15 cellular contexts compared by ENCODE assay signal in the genomic region with DNA sequence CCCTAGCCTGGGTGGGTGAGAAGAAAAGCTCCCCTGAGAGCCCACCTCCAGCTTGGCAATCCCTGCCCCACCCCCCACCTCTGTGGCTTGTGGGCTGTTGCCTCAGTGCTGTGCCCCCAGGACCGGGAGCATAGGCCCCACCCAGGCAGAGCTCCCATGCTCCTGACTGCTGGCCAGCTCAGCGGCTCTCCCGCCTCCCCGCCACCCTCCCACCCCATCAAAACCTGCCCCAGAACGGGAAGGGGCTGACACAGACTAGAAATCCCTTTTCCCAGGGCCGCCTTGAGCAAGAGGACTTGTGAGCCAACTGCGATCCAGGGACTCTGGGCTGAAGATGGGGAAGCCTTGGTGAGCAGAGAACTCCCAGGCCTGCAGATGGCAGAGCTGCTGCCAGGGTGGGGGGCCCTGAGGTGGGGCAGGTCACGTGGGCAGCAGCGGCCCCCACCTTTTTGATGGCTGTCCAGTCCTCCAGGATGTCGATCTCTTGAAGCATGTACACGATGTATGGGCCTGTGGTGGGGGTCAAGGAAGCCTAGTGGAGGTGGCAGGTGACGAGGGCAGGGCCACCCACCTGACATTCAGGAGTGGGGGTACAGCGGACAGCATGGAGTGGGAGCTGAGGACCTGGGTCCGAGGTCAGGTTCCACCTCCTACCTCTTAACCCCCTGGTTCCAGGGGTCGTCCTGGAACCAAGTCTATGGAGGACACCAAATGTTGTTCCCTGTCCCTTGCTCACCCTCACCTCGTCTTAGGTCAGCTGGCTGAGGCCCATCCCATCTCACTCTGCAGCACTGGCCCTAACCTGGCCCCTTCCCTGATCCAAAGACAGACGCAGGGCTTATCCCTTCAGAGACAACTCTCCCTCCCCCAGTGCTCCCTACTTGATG. TPM values are rescaled to one million over a fixed set of nuclear protein-coding genes. Genes with fewer than 3 reads are reported as not detected.
DNase-seq lines count a peak whose midpoint lies in the region; ATAC-seq and TF ChIP-seq lines count a peak whose summit lies in the region.
"Had no signal": no experiment of that assay in that cellular context is flagged by ENCODE, and none has a peak within 500 bp of the region (broad histone marks: within the 10 kb centered on the region; RNA-seq: fewer than 3 reads in every experiment).

No MANE protein-coding gene starts in this region.

- TF ChIP-seq EP300 in sigmoid colon (IDR thresholded peaks at IDR 0.05), result no peak
- TF ChIP-seq EP300 in stomach (IDR thresholded peaks at IDR 0.05), result no peak

- no peak for TF ChIP-seq POLR2A in sigmoid colon (IDR thresholded peaks at IDR 0.05)
- TF ChIP-seq POLR2A in stomach (IDR thresholded peaks at IDR 0.05), result no peak

- intact Hi-C loops in activated CD4-positive, alpha-beta T cell treated with anti-CD3 and anti-CD28 coated beads, Interleukin-2, amount 10 ng/mL, durations not matched to agents 24 days and 14 days (cut with micrococcal nuclease), result no loop called here
- intact Hi-C loops in activated T-helper 1 cell treated with anti-CD3 and anti-CD28 coated beads, Interleukin-12 subunit alpha, Interleukin-12 subunit beta, Interleukin-2, Interleukin-4 antibody, amounts not matched to agents 30 ng/mL and 10 ng/mL and 1 ng/mL, durations not matched to agents 14 hours and 24 hours and 36 hours (cut with micrococcal nuclease), result no loop called here
- intact Hi-C loops in sigmoid colon (cut with DNase I) (no loop called here), stomach (cut with DNase I; ENCODE audit: low total_unique reads) (no loop called here)

- peaks cover 26% of the 10 kb centered on the region for H3K36me3 Mint-ChIP-seq in activated CD4-positive, alpha-beta T cell treated with anti-CD3 and anti-CD28 coated beads, Interleukin-2, amount 10 ng/mL, durations not matched to agents 7 days and 5 days (ENCODE audit: low read depth)
- peaks cover 31% of the 10 kb centered on the region for H3K36me3 Mint-ChIP-seq in activated CD4-positive, alpha-beta T cell treated with anti-CD3 and anti-CD28 coated beads, Interleukin-2, amount 10 ng/mL, durations not matched to agents 24 days and 14 days (ENCODE audit: low read depth)
- H3K36me3 Mint-ChIP-seq in activated T-helper 1 cell treated with anti-CD3 and anti-CD28 coated beads, Interleukin-12 subunit alpha, Interleukin-12 subunit beta, Interleukin-2, Interleukin-4 antibody, amounts not matched to agents 30 ng/mL and 10 ng/mL and 1 ng/mL, durations not matched to agents 14 hours and 24 hours and 36 hours (ENCODE audit: low read depth), result peaks cover 23% of the 10 kb centered on the region

- H3K4me1 ChIP-seq in sigmoid colon (peaks cover 0 to 33% (median 31%) of the 10 kb centered on the region in 4 donors), stomach (peaks cover 30 to 52% (median 41%) of the 10 kb centered on the region in 4 donors)

- POLR2A ChIA-PET in activated CD4-positive, alpha-beta T cell treated with anti-CD3 and anti-CD28 coated beads, Interleukin-2, amount 10 ng/mL, durations not matched to agents 7 days and 5 days (lab: Charles Lee), result no interaction called here

- H3K27me3 ChIP-seq in sigmoid colon (no peaks in the 10 kb centered on the region), stomach (no peaks in the 10 kb centered on the region)
- H3K27me3 ChIP-seq: SJCRH30, upper lobe of left lung had no signal

- no peak overlapping the region for H3K4me3 Mint-ChIP-seq in activated CD4-positive, alpha-beta T cell treated with anti-CD3 and anti-CD28 coated beads, Interleukin-2, amount 10 ng/mL, durations not matched to agents 7 days and 5 days
- H3K4me3 Mint-ChIP-seq in activated CD4-positive, alpha-beta T cell treated with anti-CD3 and anti-CD28 coated beads, Interleukin-2, amount 10 ng/mL, durations not matched to agents 24 days and 14 days, result no peak overlapping the region
- no peak overlapping the region for H3K4me3 Mint-ChIP-seq in activated T-helper 1 cell treated with anti-CD3 and anti-CD28 coated beads, Interleukin-12 subunit alpha, Interleukin-12 subunit beta, Interleukin-2, Interleukin-4 antibody, amounts not matched to agents 30 ng/mL and 10 ng/mL and 1 ng/mL, durations not matched to agents 14 hours and 24 hours and 36 hours

- TF ChIP-seq CTCF in sigmoid colon (IDR thresholded peaks at IDR 0.05), result no peak
- TF ChIP-seq CTCF in stomach (IDR thresholded peaks at IDR 0.05), result no peak

- no peaks in the 10 kb centered on the region for H3K9me3 Mint-ChIP-seq in activated CD4-positive, alpha-beta T cell treated with anti-CD3 and anti-CD28 coated beads, Interleukin-2, amount 10 ng/mL, durations not matched to agents 7 days and 5 days
- no peaks in the 10 kb centered on the region for H3K9me3 Mint-ChIP-seq in activated CD4-positive, alpha-beta T cell treated with anti-CD3 and anti-CD28 coated beads, Interleukin-2, amount 10 ng/mL, durations not matched to agents 24 days and 14 days
- no peaks in the 10 kb centered on the region for H3K9me3 Mint-ChIP-seq in activated T-helper 1 cell treated with anti-CD3 and anti-CD28 coated beads, Interleukin-12 subunit alpha, Interleukin-12 subunit beta, Interleukin-2, Interleukin-4 antibody, amounts not matched to agents 30 ng/mL and 10 ng/mL and 1 ng/mL, durations not matched to agents 14 hours and 24 hours and 36 hours

- CTCF ChIA-PET in activated CD4-positive, alpha-beta T cell treated with anti-CD3 and anti-CD28 coated beads, Interleukin-2, amount 10 ng/mL, durations not matched to agents 7 days and 5 days (lab: Charles Lee), result interaction anchor here (0.9 to 1.0 kb wide), 3 partner anchors 9 to 50 kb away, joined by 3 to 7 read pairs (median 3); a partner anchor contains a TSS

- DNase-seq in activated CD4-positive, alpha-beta T cell treated with anti-CD3 and anti-CD28 coated beads, Interleukin-2, amount 10 ng/mL, durations not matched to agents 7 days and 5 days, result no peak
- DNase-seq in activated CD4-positive, alpha-beta T cell treated with anti-CD3 and anti-CD28 coated beads, Interleukin-2, amount 10 ng/mL, durations not matched to agents 24 days and 14 days, result no peak
- DNase-seq in activated T-helper 1 cell treated with anti-CD3 and anti-CD28 coated beads, Interleukin-12 subunit alpha, Interleukin-12 subunit beta, Interleukin-2, Interleukin-4 antibody, amounts not matched to agents 30 ng/mL and 10 ng/mL and 1 ng/mL, durations not matched to agents 14 hours and 24 hours and 36 hours (ENCODE audit: low spot score), result no peak
- no peak for DNase-seq in epithelial cell of prostate (ENCODE audit: low read depth, low spot score)
- peak; percentile 57 for DNase-seq in sigmoid colon
- no peak for DNase-seq in stomach
- DNase-seq in activated CD8-positive, alpha-beta memory T cell treated with anti-CD3 and anti-CD28 coated beads, Interleukin-2, amount 50 U/mL, for 4 hours, result no peak
- DNase-seq: activated CD4-positive, alpha-beta T cell treated with anti-CD3 and anti-CD28 coated beads, Interleukin-2, amount 50 U/mL, for 48 hours; activated effector memory CD4-positive, alpha-beta T cell treated with Interleukin-2 at 50 U/mL for 16 hours; GDM1; left cardiac atrium; NCI-H1092; SJCRH30 had no signal

- peaks cover 32% of the 10 kb centered on the region for H3K4me1 Mint-ChIP-seq in activated CD4-positive, alpha-beta T cell treated with anti-CD3 and anti-CD28 coated beads, Interleukin-2, amount 10 ng/mL, durations not matched to agents 7 days and 5 days
- peaks cover 27% of the 10 kb centered on the region for H3K4me1 Mint-ChIP-seq in activated CD4-positive, alpha-beta T cell treated with anti-CD3 and anti-CD28 coated beads, Interleukin-2, amount 10 ng/mL, durations not matched to agents 24 days and 14 days
- H3K4me1 Mint-ChIP-seq in activated T-helper 1 cell treated with anti-CD3 and anti-CD28 coated beads, Interleukin-12 subunit alpha, Interleukin-12 subunit beta, Interleukin-2, Interleukin-4 antibody, amounts not matched to agents 30 ng/mL and 10 ng/mL and 1 ng/mL, durations not matched to agents 14 hours and 24 hours and 36 hours (ENCODE audit: low read depth), result peaks cover 30% of the 10 kb centered on the region

- H3K27ac Mint-ChIP-seq in activated CD4-positive, alpha-beta T cell treated with anti-CD3 and anti-CD28 coated beads, Interleukin-2, amount 10 ng/mL, durations not matched to agents 7 days and 5 days, result peak overlapping the region; percentile 58
- H3K27ac Mint-ChIP-seq in activated CD4-positive, alpha-beta T cell treated with anti-CD3 and anti-CD28 coated beads, Interleukin-2, amount 10 ng/mL, durations not matched to agents 24 days and 14 days, result no peak overlapping the region
- peak overlapping the region; percentile 68 for H3K27ac Mint-ChIP-seq in activated T-helper 1 cell treated with anti-CD3 and anti-CD28 coated beads, Interleukin-12 subunit alpha, Interleukin-12 subunit beta, Interleukin-2, Interleukin-4 antibody, amounts not matched to agents 30 ng/mL and 10 ng/mL and 1 ng/mL, durations not matched to agents 14 hours and 24 hours and 36 hours

- H3K9me3 ChIP-seq in sigmoid colon (no peaks in the 10 kb centered on the region), stomach (no peaks in the 10 kb centered on the region)
- H3K9me3 ChIP-seq: SJCRH30, upper lobe of left lung had no signal

- peak overlapping the region; percentile 95 for H3K27ac ChIP-seq in epithelial cell of prostate
- H3K27ac ChIP-seq in sigmoid colon, result no peak overlapping the region
- H3K27ac ChIP-seq in stomach, result peak overlapping the region in 2 of 5 donors; percentile 79 to 88
- H3K27ac ChIP-seq: SJCRH30 had no signal

- WGBS in sigmoid colon, 2 donors, result 84 to 87% methylated on average over 17 of the region's 17 CpGs
- WGBS in stomach, 5 donors, result 79 to 83% (median 81%) methylated on average over 15 to 17 of the region's 17 CpGs

- H3K4me3 ChIP-seq in sigmoid colon (no peak overlapping the region), stomach (no peak overlapping the region)
- H3K4me3 ChIP-seq: SJCRH30, upper lobe of left lung had no signal

- H3K27me3 Mint-ChIP-seq in activated CD4-positive, alpha-beta T cell treated with anti-CD3 and anti-CD28 coated beads, Interleukin-2, amount 10 ng/mL, durations not matched to agents 7 days and 5 days, result no peaks in the 10 kb centered on the region
- H3K27me3 Mint-ChIP-seq in activated CD4-positive, alpha-beta T cell treated with anti-CD3 and anti-CD28 coated beads, Interleukin-2, amount 10 ng/mL, durations not matched to agents 24 days and 14 days, result peaks cover 2% of the 10 kb centered on the region
- H3K27me3 Mint-ChIP-seq in activated T-helper 1 cell treated with anti-CD3 and anti-CD28 coated beads, Interleukin-12 subunit alpha, Interleukin-12 subunit beta, Interleukin-2, Interleukin-4 antibody, amounts not matched to agents 30 ng/mL and 10 ng/mL and 1 ng/mL, durations not matched to agents 14 hours and 24 hours and 36 hours (ENCODE audit: insufficient read depth), result peaks cover 3% of the 10 kb centered on the region

- ATAC-seq in GM21423 (IDR thresholded peaks at IDR 0.05; ENCODE audit: unreplicated experiment), result no peak
- ATAC-seq: left cardiac atrium had no signal

- H3K36me3 ChIP-seq in sigmoid colon (peaks cover 10 to 63% (median 33%) of the 10 kb centered on the region in 4 donors), stomach (peaks cover 48 to 71% (median 66%) of the 10 kb centered on the region in 4 donors)
- H3K36me3 ChIP-seq: SJCRH30 had no signal

RNA-seq across cellular contexts. Expression of a gene that starts 2.3 kb away (rescaled TPM):
- 1 to 10 TPM; 1.1 to 1.6 TPM for total RNA-seq in activated CD4-positive, alpha-beta T cell treated with anti-CD3 and anti-CD28 coated beads, Interleukin-2, amount 10 ng/mL, durations not matched to agents 7 days and 5 days
- total RNA-seq in activated CD4-positive, alpha-beta T cell treated with anti-CD3 and anti-CD28 coated beads, Interleukin-2, amount 10 ng/mL, durations not matched to agents 24 days and 14 days, result 0.99 and 1.1 TPM in 2 replicates
- total RNA-seq in activated T-helper 1 cell treated with anti-CD3 and anti-CD28 coated beads, Interleukin-12 subunit alpha, Interleukin-12 subunit beta, Interleukin-2, Interleukin-4 antibody, amounts not matched to agents 30 ng/mL and 10 ng/mL and 1 ng/mL, durations not matched to agents 14 hours and 24 hours and 36 hours, result 0.78 and 0.86 TPM in 2 replicates
- total RNA-seq in sigmoid colon, result 1 to 10 TPM in 3 of 4 donors, under 1 TPM in 1; 0.68 to 6.1 (median 2.4) TPM
- 10 to 100 TPM in 1 of 3 donors, 1 to 10 TPM in 2; 2.4 to 10.2 (median 3.2) TPM for polyA plus RNA-seq in sigmoid colon
- 10 to 100 TPM in 2 of 5 donors, 1 to 10 TPM in 2, under 1 TPM in 1; 0.58 to 26.4 (median 7.1) TPM for total RNA-seq in stomach
- 10 to 100 TPM in 2 of 3 donors, 1 to 10 TPM in 1; 7.8 to 17.3 (median 10.7) TPM for polyA plus RNA-seq in stomach

RNA-seq across cellular contexts. Expression of a gene that starts 6.4 kb away (rescaled TPM):
- 10 to 100 TPM; 47.4 to 48.0 TPM for total RNA-seq in activated CD4-positive, alpha-beta T cell treated with anti-CD3 and anti-CD28 coated beads, Interleukin-2, amount 10 ng/mL, durations not matched to agents 7 days and 5 days
- total RNA-seq in activated CD4-positive, alpha-beta T cell treated with anti-CD3 and anti-CD28 coated beads, Interleukin-2, amount 10 ng/mL, durations not matched to agents 24 days and 14 days, result 55.6 and 58.4 TPM in 2 replicates
- total RNA-seq in activated T-helper 1 cell treated with anti-CD3 and anti-CD28 coated beads, Interleukin-12 subunit alpha, Interleukin-12 subunit beta, Interleukin-2, Interleukin-4 antibody, amounts not matched to agents 30 ng/mL and 10 ng/mL and 1 ng/mL, durations not matched to agents 14 hours and 24 hours and 36 hours, result 63.1 and 67.1 TPM in 2 replicates
- total RNA-seq in sigmoid colon (10 to 100 TPM; 20.2 to 36.2 (median 24.9) TPM), stomach (100 to 1,000 TPM in 1 of 5 donors, 10 to 100 TPM in 4; 14.6 to 105 (median 37.4) TPM)
- polyA plus RNA-seq in sigmoid colon (10 to 100 TPM; 65.4 to 81.8 (median 72.1) TPM), stomach (10 to 100 TPM; 60.1 to 68.7 (median 64.2) TPM)

RNA-seq across cellular contexts. Expression of a gene that starts 8.9 kb away (rescaled TPM):
- 1 to 10 TPM; 8.5 to 9.4 TPM for total RNA-seq in activated CD4-positive, alpha-beta T cell treated with anti-CD3 and anti-CD28 coated beads, Interleukin-2, amount 10 ng/mL, durations not matched to agents 7 days and 5 days
- 10.8 and 11.1 TPM in 2 replicates for total RNA-seq in activated CD4-positive, alpha-beta T cell treated with anti-CD3 and anti-CD28 coated beads, Interleukin-2, amount 10 ng/mL, durations not matched to agents 24 days and 14 days
- total RNA-seq in activated T-helper 1 cell treated with anti-CD3 and anti-CD28 coated beads, Interleukin-12 subunit alpha, Interleukin-12 subunit beta, Interleukin-2, Interleukin-4 antibody, amounts not matched to agents 30 ng/mL and 10 ng/mL and 1 ng/mL, durations not matched to agents 14 hours and 24 hours and 36 hours, result 10.6 and 12.1 TPM in 2 replicates
- total RNA-seq in sigmoid colon, result 10 to 100 TPM; 41.4 to 43.5 (median 43.1) TPM
- polyA plus RNA-seq in sigmoid colon, result 10 to 100 TPM in 1 of 3 donors, 1 to 10 TPM in 2; 4.2 to 17.4 (median 4.8) TPM
- 10 to 100 TPM in 4 of 5 donors, 1 to 10 TPM in 1; 3.5 to 22.3 (median 18.4) TPM for total RNA-seq in stomach
- 10 to 100 TPM; 10.8 to 17.3 (median 11.3) TPM for polyA plus RNA-seq in stomach

RNA-seq across cellular contexts. Expression of a gene that starts 21.7 kb away (rescaled TPM):
- 1 to 10 TPM; 2.4 to 2.5 TPM for total RNA-seq in activated CD4-positive, alpha-beta T cell treated with anti-CD3 and anti-CD28 coated beads, Interleukin-2, amount 10 ng/mL, durations not matched to agents 7 days and 5 days
- not detected in 2 replicates for total RNA-seq in activated CD4-positive, alpha-beta T cell treated with anti-CD3 and anti-CD28 coated beads, Interleukin-2, amount 10 ng/mL, durations not matched to agents 24 days and 14 days
- total RNA-seq in activated T-helper 1 cell treated with anti-CD3 and anti-CD28 coated beads, Interleukin-12 subunit alpha, Interleukin-12 subunit beta, Interleukin-2, Interleukin-4 antibody, amounts not matched to agents 30 ng/mL and 10 ng/mL and 1 ng/mL, durations not matched to agents 14 hours and 24 hours and 36 hours, result 0.10 TPM in 1 of 2 replicates, not detected in the other
- 10 to 100 TPM in 2 of 4 donors, 1 to 10 TPM in 2; 5.8 to 26.3 (median 13.0) TPM for total RNA-seq in sigmoid colon
- 10 to 100 TPM in 1 of 3 donors, 1 to 10 TPM in 2; 1.2 to 13.7 (median 3.0) TPM for polyA plus RNA-seq in sigmoid colon
- 10 to 100 TPM in 2 of 5 donors, 1 to 10 TPM in 2, under 1 TPM in 1; 0.58 to 66.9 (median 6.8) TPM for total RNA-seq in stomach
- 1 to 10 TPM; 2.3 to 5.6 (median 4.6) TPM for polyA plus RNA-seq in stomach

RNA-seq across cellular contexts. Expression of a gene that starts 33.0 kb away (rescaled TPM):
- total RNA-seq in activated CD4-positive, alpha-beta T cell treated with anti-CD3 and anti-CD28 coated beads, Interleukin-2, amount 10 ng/mL, durations not matched to agents 7 days and 5 days, result 1 to 10 TPM; 8.3 to 8.9 TPM
- 17.4 and 18.9 TPM in 2 replicates for total RNA-seq in activated CD4-positive, alpha-beta T cell treated with anti-CD3 and anti-CD28 coated beads, Interleukin-2, amount 10 ng/mL, durations not matched to agents 24 days and 14 days
- 14.3 and 16.6 TPM in 2 replicates for total RNA-seq in activated T-helper 1 cell treated with anti-CD3 and anti-CD28 coated beads, Interleukin-12 subunit alpha, Interleukin-12 subunit beta, Interleukin-2, Interleukin-4 antibody, amounts not matched to agents 30 ng/mL and 10 ng/mL and 1 ng/mL, durations not matched to agents 14 hours and 24 hours and 36 hours
- total RNA-seq in sigmoid colon, result under 1 TPM; 0.41 to 0.99 (median 0.63) TPM
- 10 to 100 TPM in 1 of 3 donors, 1 to 10 TPM in 2; 2.4 to 28.0 (median 2.5) TPM for polyA plus RNA-seq in sigmoid colon
- total RNA-seq in stomach, result 10 to 100 TPM in 1 of 5 donors, 1 to 10 TPM in 4; 3.9 to 14.3 (median 7.0) TPM
- polyA plus RNA-seq in stomach, result 10 to 100 TPM in 1 of 3 donors, 1 to 10 TPM in 2; 2.0 to 10.1 (median 5.8) TPM
